Comparison of ENCODE assay signal across 1 cellular context in genomic region chr19:2840794-2841790, GRCh38.
TF ChIP-seq lines count a peak whose summit lies in the region.

ZNF555 (plus strand) TSS chr19:2841475; CDS start chr19:2841573, 98 bp downstream.

TF ChIP-seq in HepG2, 621 proteins besides CTCF, POLR2A, EP300 and RAD21 (continued from another document and continues in another):
- TF ChIP-seq, protein P1, sequence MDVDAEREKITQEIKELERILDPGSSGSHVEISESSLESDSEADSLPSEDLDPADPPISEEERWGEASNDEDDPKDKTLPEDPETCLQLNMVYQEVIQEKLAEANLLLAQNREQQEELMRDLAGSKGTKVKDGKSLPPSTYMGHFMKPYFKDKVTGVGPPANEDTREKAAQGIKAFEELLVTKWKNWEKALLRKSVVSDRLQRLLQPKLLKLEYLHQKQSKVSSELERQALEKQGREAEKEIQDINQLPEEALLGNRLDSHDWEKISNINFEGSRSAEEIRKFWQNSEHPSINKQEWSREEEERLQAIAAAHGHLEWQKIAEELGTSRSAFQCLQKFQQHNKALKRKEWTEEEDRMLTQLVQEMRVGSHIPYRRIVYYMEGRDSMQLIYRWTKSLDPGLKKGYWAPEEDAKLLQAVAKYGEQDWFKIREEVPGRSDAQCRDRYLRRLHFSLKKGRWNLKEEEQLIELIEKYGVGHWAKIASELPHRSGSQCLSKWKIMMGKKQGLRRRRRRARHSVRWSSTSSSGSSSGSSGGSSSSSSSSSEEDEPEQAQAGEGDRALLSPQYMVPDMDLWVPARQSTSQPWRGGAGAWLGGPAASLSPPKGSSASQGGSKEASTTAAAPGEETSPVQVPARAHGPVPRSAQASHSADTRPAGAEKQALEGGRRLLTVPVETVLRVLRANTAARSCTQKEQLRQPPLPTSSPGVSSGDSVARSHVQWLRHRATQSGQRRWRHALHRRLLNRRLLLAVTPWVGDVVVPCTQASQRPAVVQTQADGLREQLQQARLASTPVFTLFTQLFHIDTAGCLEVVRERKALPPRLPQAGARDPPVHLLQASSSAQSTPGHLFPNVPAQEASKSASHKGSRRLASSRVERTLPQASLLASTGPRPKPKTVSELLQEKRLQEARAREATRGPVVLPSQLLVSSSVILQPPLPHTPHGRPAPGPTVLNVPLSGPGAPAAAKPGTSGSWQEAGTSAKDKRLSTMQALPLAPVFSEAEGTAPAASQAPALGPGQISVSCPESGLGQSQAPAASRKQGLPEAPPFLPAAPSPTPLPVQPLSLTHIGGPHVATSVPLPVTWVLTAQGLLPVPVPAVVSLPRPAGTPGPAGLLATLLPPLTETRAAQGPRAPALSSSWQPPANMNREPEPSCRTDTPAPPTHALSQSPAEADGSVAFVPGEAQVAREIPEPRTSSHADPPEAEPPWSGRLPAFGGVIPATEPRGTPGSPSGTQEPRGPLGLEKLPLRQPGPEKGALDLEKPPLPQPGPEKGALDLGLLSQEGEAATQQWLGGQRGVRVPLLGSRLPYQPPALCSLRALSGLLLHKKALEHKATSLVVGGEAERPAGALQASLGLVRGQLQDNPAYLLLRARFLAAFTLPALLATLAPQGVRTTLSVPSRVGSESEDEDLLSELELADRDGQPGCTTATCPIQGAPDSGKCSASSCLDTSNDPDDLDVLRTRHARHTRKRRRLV (CRISPR knock-in tag; IDR thresholded peaks at IDR 0.05): no peak; the same call in 1 of the 2 replicates
- TF ChIP-seq, protein P2, sequence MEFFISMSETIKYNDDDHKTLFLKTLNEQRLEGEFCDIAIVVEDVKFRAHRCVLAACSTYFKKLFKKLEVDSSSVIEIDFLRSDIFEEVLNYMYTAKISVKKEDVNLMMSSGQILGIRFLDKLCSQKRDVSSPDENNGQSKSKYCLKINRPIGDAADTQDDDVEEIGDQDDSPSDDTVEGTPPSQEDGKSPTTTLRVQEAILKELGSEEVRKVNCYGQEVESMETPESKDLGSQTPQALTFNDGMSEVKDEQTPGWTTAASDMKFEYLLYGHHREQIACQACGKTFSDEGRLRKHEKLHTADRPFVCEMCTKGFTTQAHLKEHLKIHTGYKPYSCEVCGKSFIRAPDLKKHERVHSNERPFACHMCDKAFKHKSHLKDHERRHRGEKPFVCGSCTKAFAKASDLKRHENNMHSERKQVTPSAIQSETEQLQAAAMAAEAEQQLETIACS (CRISPR knock-in tag; IDR thresholded peaks at IDR 0.05): peak; percentile 59; the same call in 1 of the 2 replicates
- TF ChIP-seq NR2C2 (CRISPR knock-in tag; IDR thresholded peaks at IDR 0.05; ENCODE audit: borderline replicate concordance) (peak; percentile 27; the same call in 1 of the 2 replicates), XBP1 (CRISPR knock-in tag; IDR thresholded peaks at IDR 0.05) (0 out of 2 replicates have a peak, but pooled peaks have one; percentile 55), MAF1 (CRISPR knock-in tag; IDR thresholded peaks at IDR 0.05; ENCODE audit: borderline replicate concordance) (peak; percentile 83; the same call in 1 of the 2 replicates), YEATS2 (CRISPR knock-in tag; IDR thresholded peaks at IDR 0.05; ENCODE audit: borderline replicate concordance) (peak; percentile 84; the same call in 1 of the 2 replicates), PHF5A (CRISPR knock-in tag; IDR thresholded peaks at IDR 0.05; ENCODE audit: low read depth, unreplicated experiment) (peak; percentile 34), GLI4 (CRISPR knock-in tag; IDR thresholded peaks at IDR 0.05; ENCODE audit: borderline replicate concordance) (no peak), MATR3 (CRISPR knock-in tag; IDR thresholded peaks at IDR 0.05) (no peak), ELF4 (CRISPR knock-in tag; IDR thresholded peaks at IDR 0.05; ENCODE audit: borderline replicate concordance) (no peak), EZH2 (conservative IDR thresholded peaks at IDR 0.05; ENCODE audit: low read depth, low read length) (no peak), ZNF264 (CRISPR knock-in tag; IDR thresholded peaks at IDR 0.05) (peak; percentile 51; the same call in 1 of the 2 replicates), ZNF772 (CRISPR knock-in tag; IDR thresholded peaks at IDR 0.05) (no peak), ZBTB21 (CRISPR knock-in tag; IDR thresholded peaks at IDR 0.05) (0 out of 2 replicates have a peak, but pooled peaks have one; percentile 9), ZBTB1 (CRISPR knock-in tag; IDR thresholded peaks at IDR 0.05; ENCODE audit: borderline replicate concordance) (no peak), TEAD2 (CRISPR knock-in tag; IDR thresholded peaks at IDR 0.05) (no peak), ZNF678 (CRISPR knock-in tag; IDR thresholded peaks at IDR 0.05) (no peak), ZNF460 (CRISPR knock-in tag; IDR thresholded peaks at IDR 0.05; ENCODE audit: borderline replicate concordance) (no peak), NCOA5 (CRISPR knock-in tag; IDR thresholded peaks at IDR 0.05) (no peak), ZBTB25 (CRISPR knock-in tag; IDR thresholded peaks at IDR 0.05) (peak; percentile 56; the same call in 1 of the 2 replicates), HNF4A (CRISPR knock-in tag; IDR thresholded peaks at IDR 0.05) (peak; percentile 60), ZNF646 (CRISPR knock-in tag; IDR thresholded peaks at IDR 0.05) (no peak), SRSF1 (optimal IDR thresholded peaks at IDR 0.05; ENCODE audit: low read depth, low read length) (no peak), SMAD1 (CRISPR knock-in tag; IDR thresholded peaks at IDR 0.05; ENCODE audit: borderline replicate concordance, low read depth) (no peak; the same call in 1 of the 2 replicates), ZNF780A (CRISPR knock-in tag; IDR thresholded peaks at IDR 0.05) (0 out of 2 replicates have a peak, but pooled peaks have one; percentile 48), ZSCAN30 (CRISPR knock-in tag; IDR thresholded peaks at IDR 0.05) (no peak), SIX4 (CRISPR knock-in tag; IDR thresholded peaks at IDR 0.05) (no peak), ZNF160 (CRISPR knock-in tag; IDR thresholded peaks at IDR 0.05) (no peak), SALL1 (CRISPR knock-in tag; IDR thresholded peaks at IDR 0.05) (peak; percentile 98), ARNT (IDR thresholded peaks at IDR 0.05) (no peak), FOXK2 (IDR thresholded peaks at IDR 0.05) (no peak), FLYWCH1 (CRISPR knock-in tag; IDR thresholded peaks at IDR 0.05) (no peak), ZNF260 (CRISPR knock-in tag; IDR thresholded peaks at IDR 0.05; ENCODE audit: borderline replicate concordance, low read depth) (no peak), FOSL1 (CRISPR knock-in tag; IDR thresholded peaks at IDR 0.05; ENCODE audit: borderline replicate concordance) (no peak), HOXA7 (CRISPR knock-in tag; IDR thresholded peaks at IDR 0.05) (no peak), NFKBIZ (CRISPR knock-in tag; IDR thresholded peaks at IDR 0.05) (no peak), ATAD3A (CRISPR knock-in tag; IDR thresholded peaks at IDR 0.05) (no peak)
- TF ChIP-seq, protein P3, sequence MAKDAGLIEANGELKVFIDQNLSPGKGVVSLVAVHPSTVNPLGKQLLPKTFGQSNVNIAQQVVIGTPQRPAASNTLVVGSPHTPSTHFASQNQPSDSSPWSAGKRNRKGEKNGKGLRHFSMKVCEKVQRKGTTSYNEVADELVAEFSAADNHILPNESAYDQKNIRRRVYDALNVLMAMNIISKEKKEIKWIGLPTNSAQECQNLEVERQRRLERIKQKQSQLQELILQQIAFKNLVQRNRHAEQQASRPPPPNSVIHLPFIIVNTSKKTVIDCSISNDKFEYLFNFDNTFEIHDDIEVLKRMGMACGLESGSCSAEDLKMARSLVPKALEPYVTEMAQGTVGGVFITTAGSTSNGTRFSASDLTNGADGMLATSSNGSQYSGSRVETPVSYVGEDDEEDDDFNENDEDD (CRISPR knock-in tag; IDR thresholded peaks at IDR 0.05; ENCODE audit: borderline replicate concordance): no peak
- TF ChIP-seq, protein P4, sequence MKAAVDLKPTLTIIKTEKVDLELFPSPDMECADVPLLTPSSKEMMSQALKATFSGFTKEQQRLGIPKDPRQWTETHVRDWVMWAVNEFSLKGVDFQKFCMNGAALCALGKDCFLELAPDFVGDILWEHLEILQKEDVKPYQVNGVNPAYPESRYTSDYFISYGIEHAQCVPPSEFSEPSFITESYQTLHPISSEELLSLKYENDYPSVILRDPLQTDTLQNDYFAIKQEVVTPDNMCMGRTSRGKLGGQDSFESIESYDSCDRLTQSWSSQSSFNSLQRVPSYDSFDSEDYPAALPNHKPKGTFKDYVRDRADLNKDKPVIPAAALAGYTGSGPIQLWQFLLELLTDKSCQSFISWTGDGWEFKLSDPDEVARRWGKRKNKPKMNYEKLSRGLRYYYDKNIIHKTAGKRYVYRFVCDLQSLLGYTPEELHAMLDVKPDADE (CRISPR knock-in tag; IDR thresholded peaks at IDR 0.05): 0 out of 2 replicates have a peak, but pooled peaks have one; percentile 77
- TF ChIP-seq, protein P5, sequence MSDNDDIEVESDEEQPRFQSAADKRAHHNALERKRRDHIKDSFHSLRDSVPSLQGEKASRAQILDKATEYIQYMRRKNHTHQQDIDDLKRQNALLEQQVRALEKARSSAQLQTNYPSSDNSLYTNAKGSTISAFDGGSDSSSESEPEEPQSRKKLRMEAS (IDR thresholded peaks at IDR 0.05): peak; percentile 74
- TF ChIP-seq, protein P6, sequence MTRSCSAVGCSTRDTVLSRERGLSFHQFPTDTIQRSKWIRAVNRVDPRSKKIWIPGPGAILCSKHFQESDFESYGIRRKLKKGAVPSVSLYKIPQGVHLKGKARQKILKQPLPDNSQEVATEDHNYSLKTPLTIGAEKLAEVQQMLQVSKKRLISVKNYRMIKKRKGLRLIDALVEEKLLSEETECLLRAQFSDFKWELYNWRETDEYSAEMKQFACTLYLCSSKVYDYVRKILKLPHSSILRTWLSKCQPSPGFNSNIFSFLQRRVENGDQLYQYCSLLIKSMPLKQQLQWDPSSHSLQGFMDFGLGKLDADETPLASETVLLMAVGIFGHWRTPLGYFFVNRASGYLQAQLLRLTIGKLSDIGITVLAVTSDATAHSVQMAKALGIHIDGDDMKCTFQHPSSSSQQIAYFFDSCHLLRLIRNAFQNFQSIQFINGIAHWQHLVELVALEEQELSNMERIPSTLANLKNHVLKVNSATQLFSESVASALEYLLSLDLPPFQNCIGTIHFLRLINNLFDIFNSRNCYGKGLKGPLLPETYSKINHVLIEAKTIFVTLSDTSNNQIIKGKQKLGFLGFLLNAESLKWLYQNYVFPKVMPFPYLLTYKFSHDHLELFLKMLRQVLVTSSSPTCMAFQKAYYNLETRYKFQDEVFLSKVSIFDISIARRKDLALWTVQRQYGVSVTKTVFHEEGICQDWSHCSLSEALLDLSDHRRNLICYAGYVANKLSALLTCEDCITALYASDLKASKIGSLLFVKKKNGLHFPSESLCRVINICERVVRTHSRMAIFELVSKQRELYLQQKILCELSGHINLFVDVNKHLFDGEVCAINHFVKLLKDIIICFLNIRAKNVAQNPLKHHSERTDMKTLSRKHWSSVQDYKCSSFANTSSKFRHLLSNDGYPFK (CRISPR knock-in tag; IDR thresholded peaks at IDR 0.05; ENCODE audit: borderline replicate concordance): peak; percentile 87
- TF ChIP-seq, protein P7, sequence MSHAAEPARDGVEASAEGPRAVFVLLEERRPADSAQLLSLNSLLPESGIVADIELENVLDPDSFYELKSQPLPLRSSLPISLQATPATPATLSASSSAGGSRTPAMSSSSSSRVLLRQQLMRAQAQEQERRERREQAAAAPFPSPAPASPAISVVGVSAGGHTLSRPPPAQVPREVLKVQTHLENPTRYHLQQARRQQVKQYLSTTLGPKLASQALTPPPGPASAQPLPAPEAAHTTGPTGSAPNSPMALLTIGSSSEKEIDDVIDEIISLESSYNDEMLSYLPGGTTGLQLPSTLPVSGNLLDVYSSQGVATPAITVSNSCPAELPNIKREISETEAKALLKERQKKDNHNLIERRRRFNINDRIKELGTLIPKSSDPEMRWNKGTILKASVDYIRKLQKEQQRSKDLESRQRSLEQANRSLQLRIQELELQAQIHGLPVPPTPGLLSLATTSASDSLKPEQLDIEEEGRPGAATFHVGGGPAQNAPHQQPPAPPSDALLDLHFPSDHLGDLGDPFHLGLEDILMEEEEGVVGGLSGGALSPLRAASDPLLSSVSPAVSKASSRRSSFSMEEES (CRISPR knock-in tag; IDR thresholded peaks at IDR 0.05): peak; percentile 28; the same call in 1 of the 2 replicates
